In the genomic region with DNA sequence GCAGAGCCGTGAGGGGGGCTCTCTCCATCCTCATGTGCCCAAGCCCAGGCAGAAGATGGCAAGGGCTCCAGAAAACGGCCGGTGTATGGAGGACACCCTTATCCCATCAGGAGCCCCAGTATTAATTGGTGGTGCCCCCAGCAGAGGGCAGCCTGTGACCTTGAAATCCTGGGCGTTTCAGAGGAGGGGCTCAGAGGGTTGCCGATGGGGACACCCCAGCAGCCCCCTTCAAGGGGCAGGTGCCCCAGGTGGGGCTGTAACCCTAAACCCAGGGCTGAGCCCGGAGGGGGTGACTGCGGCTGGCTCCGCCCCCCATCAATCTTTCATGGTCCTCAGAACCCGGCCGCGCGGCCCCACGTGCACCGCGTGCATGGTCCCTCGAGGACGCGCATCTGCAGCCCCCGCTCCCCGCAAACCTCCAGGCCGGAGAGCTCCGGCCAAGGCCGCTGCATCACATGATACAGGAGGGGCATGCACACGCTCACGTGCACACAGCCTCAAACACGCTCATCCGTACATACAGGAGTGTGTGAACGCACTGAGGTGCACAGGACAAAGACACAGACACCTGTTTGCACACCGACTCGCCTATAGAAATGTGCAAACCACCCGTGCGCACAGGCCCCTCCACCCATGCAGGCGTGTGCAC, we compare ENCODE assay signal across 8 cellular contexts. TPM values are rescaled to one million over a fixed set of nuclear protein-coding genes. Genes with fewer than 3 reads are reported as not detected.
DNase-seq lines count a peak whose midpoint lies in the region; ATAC-seq and TF ChIP-seq lines count a peak whose summit lies in the region.

No MANE protein-coding gene starts in this region.

- H3K9me3 ChIP-seq in mononuclear cell (ENCODE audit: low read depth, low read length): no peaks in the 10 kb centered on the region

- H3K4me1 ChIP-seq in mononuclear cell (ENCODE audit: insufficient read depth, low read length): peaks cover 28% of the 10 kb centered on the region

- no peaks in the 10 kb centered on the region for H3K27me3 ChIP-seq in dorsolateral prefrontal cortex
- no peaks in the 10 kb centered on the region for H3K27me3 ChIP-seq in mononuclear cell (ENCODE audit: insufficient read depth, low read length)

- peak in 55 of 56 donors; percentile 28 to 71 (median 53) for TF ChIP-seq CTCF in dorsolateral prefrontal cortex (IDR thresholded peaks at IDR 0.05 in 54 of 56, conservative IDR thresholded peaks at IDR 0.05 in 2 of 56; ENCODE audit: low read depth in 1 of 56, partially characterized antibody in 56 of 56)

- intact Hi-C loops in dorsolateral prefrontal cortex (cut with DNase I): loop anchor here (2.0 to 5.0 kb wide), 3 partner anchors 49 to 209 kb away; no protein-coding TSS in a partner anchor

- ATAC-seq in SK-N-SH treated with all-trans-retinoic acid at 6 μM for 48 hours (peak; percentile 1; the same call in 1 of the 3 replicates), GM21619 (IDR thresholded peaks at IDR 0.05; ENCODE audit: unreplicated experiment) (no peak), HG02840 (IDR thresholded peaks at IDR 0.05; ENCODE audit: low FRiP score, unreplicated experiment) (no peak)

- H3K4me3 ChIP-seq in dorsolateral prefrontal cortex (peak overlapping the region; percentile 65 to 96 (median 86)), mononuclear cell (ENCODE audit: low read length) (peak overlapping the region; percentile 56)

- DNase-seq in activated effector memory CD4-positive, alpha-beta T cell treated with anti-CD3 and anti-CD28 coated beads, Interleukin-2, amount 50 U/mL, for 16 hours: peak; percentile 71
- no peak for DNase-seq in activated effector memory CD4-positive, alpha-beta T cell treated with Interleukin-2 at 50 U/mL for 16 hours
- DNase-seq in dorsolateral prefrontal cortex (peak in 5 of 10 donors; percentile 41 to 58 (median 49)), ureter (ENCODE audit: low spot score) (peak; percentile 65)

- H3K27ac ChIP-seq in dorsolateral prefrontal cortex: peak overlapping the region in 48 of 59 donors; percentile 3 to 100 (median 91)

TF ChIP-seq in SK-N-SH treated with all-trans-retinoic acid at 6 μM for 48 hours, 23 proteins besides CTCF, POLR2A, EP300 and RAD21:
- TF ChIP-seq ARNTL (CRISPR knock-in tag; IDR thresholded peaks at IDR 0.05; ENCODE audit: borderline replicate concordance, low read depth) (no peak), TOX (CRISPR knock-in tag; IDR thresholded peaks at IDR 0.05; ENCODE audit: borderline replicate concordance) (no peak), ZFP30 (CRISPR knock-in tag; IDR thresholded peaks at IDR 0.05) (no peak), SNAI2 (CRISPR knock-in tag; IDR thresholded peaks at IDR 0.05) (no peak), ESRRG (CRISPR knock-in tag; IDR thresholded peaks at IDR 0.05) (no peak), TCF4 (CRISPR knock-in tag; IDR thresholded peaks at IDR 0.05; ENCODE audit: borderline replicate concordance) (no peak), OSR1 (CRISPR knock-in tag; IDR thresholded peaks at IDR 0.05) (no peak), PPARA (CRISPR knock-in tag; IDR thresholded peaks at IDR 0.05; ENCODE audit: borderline replicate concordance) (no peak), RARB (CRISPR knock-in tag; IDR thresholded peaks at IDR 0.05) (no peak), ZNF70 (CRISPR knock-in tag; IDR thresholded peaks at IDR 0.05) (no peak), ZFP3 (CRISPR knock-in tag; IDR thresholded peaks at IDR 0.05) (no peak), BACH2 (CRISPR knock-in tag; IDR thresholded peaks at IDR 0.05; ENCODE audit: borderline replicate concordance) (no peak), ZNF8 (CRISPR knock-in tag; IDR thresholded peaks at IDR 0.05) (no peak), ZNF565 (CRISPR knock-in tag; conservative IDR thresholded peaks at IDR 0.05; ENCODE audit: low read depth) (no peak)
- TF ChIP-seq, protein P1, sequence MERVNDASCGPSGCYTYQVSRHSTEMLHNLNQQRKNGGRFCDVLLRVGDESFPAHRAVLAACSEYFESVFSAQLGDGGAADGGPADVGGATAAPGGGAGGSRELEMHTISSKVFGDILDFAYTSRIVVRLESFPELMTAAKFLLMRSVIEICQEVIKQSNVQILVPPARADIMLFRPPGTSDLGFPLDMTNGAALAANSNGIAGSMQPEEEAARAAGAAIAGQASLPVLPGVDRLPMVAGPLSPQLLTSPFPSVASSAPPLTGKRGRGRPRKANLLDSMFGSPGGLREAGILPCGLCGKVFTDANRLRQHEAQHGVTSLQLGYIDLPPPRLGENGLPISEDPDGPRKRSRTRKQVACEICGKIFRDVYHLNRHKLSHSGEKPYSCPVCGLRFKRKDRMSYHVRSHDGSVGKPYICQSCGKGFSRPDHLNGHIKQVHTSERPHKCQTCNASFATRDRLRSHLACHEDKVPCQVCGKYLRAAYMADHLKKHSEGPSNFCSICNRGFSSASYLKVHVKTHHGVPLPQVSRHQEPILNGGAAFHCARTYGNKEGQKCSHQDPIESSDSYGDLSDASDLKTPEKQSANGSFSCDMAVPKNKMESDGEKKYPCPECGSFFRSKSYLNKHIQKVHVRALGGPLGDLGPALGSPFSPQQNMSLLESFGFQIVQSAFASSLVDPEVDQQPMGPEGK (CRISPR knock-in tag; IDR thresholded peaks at IDR 0.05; ENCODE audit: borderline replicate concordance): no peak
- TF ChIP-seq, protein P2, sequence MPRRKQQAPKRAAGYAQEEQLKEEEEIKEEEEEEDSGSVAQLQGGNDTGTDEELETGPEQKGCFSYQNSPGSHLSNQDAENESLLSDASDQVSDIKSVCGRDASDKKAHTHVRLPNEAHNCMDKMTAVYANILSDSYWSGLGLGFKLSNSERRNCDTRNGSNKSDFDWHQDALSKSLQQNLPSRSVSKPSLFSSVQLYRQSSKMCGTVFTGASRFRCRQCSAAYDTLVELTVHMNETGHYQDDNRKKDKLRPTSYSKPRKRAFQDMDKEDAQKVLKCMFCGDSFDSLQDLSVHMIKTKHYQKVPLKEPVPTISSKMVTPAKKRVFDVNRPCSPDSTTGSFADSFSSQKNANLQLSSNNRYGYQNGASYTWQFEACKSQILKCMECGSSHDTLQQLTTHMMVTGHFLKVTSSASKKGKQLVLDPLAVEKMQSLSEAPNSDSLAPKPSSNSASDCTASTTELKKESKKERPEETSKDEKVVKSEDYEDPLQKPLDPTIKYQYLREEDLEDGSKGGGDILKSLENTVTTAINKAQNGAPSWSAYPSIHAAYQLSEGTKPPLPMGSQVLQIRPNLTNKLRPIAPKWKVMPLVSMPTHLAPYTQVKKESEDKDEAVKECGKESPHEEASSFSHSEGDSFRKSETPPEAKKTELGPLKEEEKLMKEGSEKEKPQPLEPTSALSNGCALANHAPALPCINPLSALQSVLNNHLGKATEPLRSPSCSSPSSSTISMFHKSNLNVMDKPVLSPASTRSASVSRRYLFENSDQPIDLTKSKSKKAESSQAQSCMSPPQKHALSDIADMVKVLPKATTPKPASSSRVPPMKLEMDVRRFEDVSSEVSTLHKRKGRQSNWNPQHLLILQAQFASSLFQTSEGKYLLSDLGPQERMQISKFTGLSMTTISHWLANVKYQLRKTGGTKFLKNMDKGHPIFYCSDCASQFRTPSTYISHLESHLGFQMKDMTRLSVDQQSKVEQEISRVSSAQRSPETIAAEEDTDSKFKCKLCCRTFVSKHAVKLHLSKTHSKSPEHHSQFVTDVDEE (CRISPR knock-in tag; IDR thresholded peaks at IDR 0.05): no peak
- TF ChIP-seq, protein P3, sequence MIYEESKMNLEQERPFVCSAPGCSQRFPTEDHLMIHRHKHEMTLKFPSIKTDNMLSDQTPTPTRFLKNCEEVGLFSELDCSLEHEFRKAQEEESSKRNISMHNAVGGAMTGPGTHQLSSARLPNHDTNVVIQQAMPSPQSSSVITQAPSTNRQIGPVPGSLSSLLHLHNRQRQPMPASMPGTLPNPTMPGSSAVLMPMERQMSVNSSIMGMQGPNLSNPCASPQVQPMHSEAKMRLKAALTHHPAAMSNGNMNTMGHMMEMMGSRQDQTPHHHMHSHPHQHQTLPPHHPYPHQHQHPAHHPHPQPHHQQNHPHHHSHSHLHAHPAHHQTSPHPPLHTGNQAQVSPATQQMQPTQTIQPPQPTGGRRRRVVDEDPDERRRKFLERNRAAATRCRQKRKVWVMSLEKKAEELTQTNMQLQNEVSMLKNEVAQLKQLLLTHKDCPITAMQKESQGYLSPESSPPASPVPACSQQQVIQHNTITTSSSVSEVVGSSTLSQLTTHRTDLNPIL (CRISPR knock-in tag; IDR thresholded peaks at IDR 0.05; ENCODE audit: low read depth): no peak
- TF ChIP-seq, protein P4, sequence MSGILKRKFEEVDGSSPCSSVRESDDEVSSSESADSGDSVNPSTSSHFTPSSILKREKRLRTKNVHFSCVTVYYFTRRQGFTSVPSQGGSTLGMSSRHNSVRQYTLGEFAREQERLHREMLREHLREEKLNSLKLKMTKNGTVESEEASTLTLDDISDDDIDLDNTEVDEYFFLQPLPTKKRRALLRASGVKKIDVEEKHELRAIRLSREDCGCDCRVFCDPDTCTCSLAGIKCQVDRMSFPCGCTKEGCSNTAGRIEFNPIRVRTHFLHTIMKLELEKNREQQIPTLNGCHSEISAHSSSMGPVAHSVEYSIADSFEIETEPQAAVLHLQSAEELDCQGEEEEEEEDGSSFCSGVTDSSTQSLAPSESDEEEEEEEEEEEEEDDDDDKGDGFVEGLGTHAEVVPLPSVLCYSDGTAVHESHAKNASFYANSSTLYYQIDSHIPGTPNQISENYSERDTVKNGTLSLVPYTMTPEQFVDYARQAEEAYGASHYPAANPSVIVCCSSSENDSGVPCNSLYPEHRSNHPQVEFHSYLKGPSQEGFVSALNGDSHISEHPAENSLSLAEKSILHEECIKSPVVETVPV (CRISPR knock-in tag; IDR thresholded peaks at IDR 0.05): no peak
TF ChIP-seq in SK-N-SH treated with all-trans-retinoic acid at 6 μM for 48 hours: peak in this region for 0.

RNA-seq across cellular contexts. Expression of a gene that starts 1.0 kb away (rescaled TPM):
- total RNA-seq in dorsolateral prefrontal cortex: 100 to 1,000 TPM; 110 to 560 (median 402) TPM
- total RNA-seq in mononuclear cell: 3.8 TPM
- total RNA-seq in ureter: 6.1 TPM

RNA-seq across cellular contexts. Expression of a gene that starts 9.9 kb away (rescaled TPM):
- total RNA-seq in dorsolateral prefrontal cortex: 10 to 100 TPM in 12 of 120 experiments, 1 to 10 TPM in 108; 3.8 to 12.2 (median 7.5) TPM
- total RNA-seq in mononuclear cell: 4.3 TPM
- 14.7 TPM for total RNA-seq in ureter

RNA-seq across cellular contexts. Expression of a gene that starts 23.4 kb away (rescaled TPM):
- 10 to 100 TPM in 12 of 120 experiments, 1 to 10 TPM in 107, under 1 TPM in 1; 0.81 to 14.6 (median 4.8) TPM for total RNA-seq in dorsolateral prefrontal cortex
- total RNA-seq in mononuclear cell: not detected
- total RNA-seq in ureter: 3.0 TPM

RNA-seq across cellular contexts. Expression of a gene that starts 29.3 kb away (rescaled TPM):
- 10 to 100 TPM in 35 of 120 experiments, 1 to 10 TPM in 68, under 1 TPM in 9, not detected in 8; 0.30 to 75.4 (median 7.3) TPM for total RNA-seq in dorsolateral prefrontal cortex
- total RNA-seq in mononuclear cell: 769 TPM
- total RNA-seq in ureter: 32.3 TPM

RNA-seq across cellular contexts. Expression of a gene that starts 49.9 kb away (rescaled TPM):
- total RNA-seq in dorsolateral prefrontal cortex (10 to 100 TPM; 32.9 to 92.3 (median 63.4) TPM), mononuclear cell (3.7 TPM), ureter (29.2 TPM)

Comparison
In these comparisons a context has a peak if more than half of its experiments do, and no peak if none do; other contexts are left out.
1. RNA of a gene that starts 1.0 kb away (total RNA-seq): 110 to 560 TPM in dorsolateral prefrontal cortex; 6.1 TPM in ureter (single experiment) and 3.8 TPM in mononuclear cell (single experiment); every median in the first group is over 10 times any median in the second.